Comparison of ENCODE assay signal across 8 cellular contexts in the genomic region with DNA sequence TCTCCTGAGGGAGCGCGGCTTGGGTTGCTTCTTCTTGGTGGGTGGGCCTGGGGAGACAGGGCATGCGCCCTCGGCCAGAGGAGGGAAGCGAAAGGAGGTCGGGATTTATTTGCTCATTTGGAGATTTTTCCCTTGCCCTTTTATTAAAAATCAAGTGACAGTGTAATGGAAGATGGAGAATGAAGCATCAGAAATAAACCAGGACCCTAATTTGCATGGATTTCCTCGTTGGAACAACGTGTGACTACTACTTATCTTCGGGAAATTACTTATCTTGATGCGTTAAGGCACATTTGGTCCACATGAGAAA. TPM values are rescaled to one million over a fixed set of nuclear protein-coding genes. Genes with fewer than 3 reads are reported as not detected.
DNase-seq lines count a peak whose midpoint lies in the region; ATAC-seq and TF ChIP-seq lines count a peak whose summit lies in the region.

No MANE protein-coding gene starts in this region.

- no peak for ATAC-seq in activated CD8-positive, alpha-beta T cell treated with anti-CD3 and anti-CD28 coated beads for 36 hours
- peak; percentile 19 for ATAC-seq in left ventricle myocardium superior
- ATAC-seq in sciatic nerve: peak; percentile 55
- ATAC-seq in HG02870 (IDR thresholded peaks at IDR 0.05; ENCODE audit: unreplicated experiment): no peak

- DNase-seq in activated CD4-positive, alpha-beta T cell treated with anti-CD3 and anti-CD28 coated beads, Interleukin-2, amount 10 ng/mL, durations not matched to agents 24 days and 14 days: no peak
- no peak for DNase-seq in activated CD4-positive, alpha-beta T cell treated with anti-CD3 and anti-CD28 coated beads, Interleukin-2, amount 50 U/mL, for 4 hours
- no peak for DNase-seq in activated CD8-positive, alpha-beta T cell treated with anti-CD3 and anti-CD28 coated beads for 36 hours
- peak; percentile 49 for DNase-seq in left ventricle myocardium superior
- DNase-seq in sciatic nerve (ENCODE audit: low spot score): no peak
- DNase-seq in GOT3 (lab: John Stamatoyannopoulos, UW): no peak
- no peak for DNase-seq in ureter (ENCODE audit: low spot score)

- TF ChIP-seq CTCF in activated CD8-positive, alpha-beta T cell treated with anti-CD3 and anti-CD28 coated beads for 36 hours (IDR thresholded peaks at IDR 0.05): no peak

- intact Hi-C loops in activated CD4-positive, alpha-beta T cell treated with anti-CD3 and anti-CD28 coated beads, Interleukin-2, amount 10 ng/mL, durations not matched to agents 24 days and 14 days (cut with micrococcal nuclease): loop anchor here (2.0 to 5.0 kb wide), 7 partner anchors 15 to 1430 kb away; partner anchors contain the start of genes EXOC1, NOA1 and POLR2B
- intact Hi-C loops in activated CD8-positive, alpha-beta T cell treated with anti-CD3 and anti-CD28 coated beads for 36 hours (cut with micrococcal nuclease): loop anchor here (10.0 kb wide), 1 partner anchor 113 kb away; no protein-coding TSS in a partner anchor
- intact Hi-C loops in left ventricle myocardium superior (cut with micrococcal nuclease): no loop called here
- intact Hi-C loops in sciatic nerve (cut with DNase I): no loop called here

- POLR2A ChIA-PET in activated CD8-positive, alpha-beta T cell treated with anti-CD3 and anti-CD28 coated beads for 36 hours (lab: Charles Lee): no interaction called here

- H3K36me3 Mint-ChIP-seq in activated CD4-positive, alpha-beta T cell treated with anti-CD3 and anti-CD28 coated beads, Interleukin-2, amount 10 ng/mL, durations not matched to agents 24 days and 14 days (ENCODE audit: low read depth): no peaks in the 10 kb centered on the region
- H3K36me3 Mint-ChIP-seq in activated CD8-positive, alpha-beta T cell treated with anti-CD3 and anti-CD28 coated beads for 36 hours (ENCODE audit: low read depth): no peaks in the 10 kb centered on the region

- peak overlapping the region; percentile 84 for H3K4me3 Mint-ChIP-seq in activated CD4-positive, alpha-beta T cell treated with anti-CD3 and anti-CD28 coated beads, Interleukin-2, amount 10 ng/mL, durations not matched to agents 24 days and 14 days
- peak overlapping the region; percentile 91 for H3K4me3 Mint-ChIP-seq in activated CD8-positive, alpha-beta T cell treated with anti-CD3 and anti-CD28 coated beads for 36 hours

- peaks cover 33% of the 10 kb centered on the region for H3K27me3 Mint-ChIP-seq in activated CD4-positive, alpha-beta T cell treated with anti-CD3 and anti-CD28 coated beads, Interleukin-2, amount 10 ng/mL, durations not matched to agents 24 days and 14 days
- peaks cover 3% of the 10 kb centered on the region for H3K27me3 Mint-ChIP-seq in activated CD8-positive, alpha-beta T cell treated with anti-CD3 and anti-CD28 coated beads for 36 hours

- peaks cover 25% of the 10 kb centered on the region for H3K4me1 Mint-ChIP-seq in activated CD4-positive, alpha-beta T cell treated with anti-CD3 and anti-CD28 coated beads, Interleukin-2, amount 10 ng/mL, durations not matched to agents 24 days and 14 days
- H3K4me1 Mint-ChIP-seq in activated CD8-positive, alpha-beta T cell treated with anti-CD3 and anti-CD28 coated beads for 36 hours (ENCODE audit: low read depth): peaks cover 49% of the 10 kb centered on the region

- peak overlapping the region; percentile 88 for H3K27ac Mint-ChIP-seq in activated CD4-positive, alpha-beta T cell treated with anti-CD3 and anti-CD28 coated beads, Interleukin-2, amount 10 ng/mL, durations not matched to agents 24 days and 14 days
- peak overlapping the region; percentile 87 for H3K27ac Mint-ChIP-seq in activated CD8-positive, alpha-beta T cell treated with anti-CD3 and anti-CD28 coated beads for 36 hours

- H3K9me3 Mint-ChIP-seq in activated CD4-positive, alpha-beta T cell treated with anti-CD3 and anti-CD28 coated beads, Interleukin-2, amount 10 ng/mL, durations not matched to agents 24 days and 14 days: no peaks in the 10 kb centered on the region
- H3K9me3 Mint-ChIP-seq in activated CD8-positive, alpha-beta T cell treated with anti-CD3 and anti-CD28 coated beads for 36 hours: no peaks in the 10 kb centered on the region

- CTCF ChIA-PET in activated CD8-positive, alpha-beta T cell treated with anti-CD3 and anti-CD28 coated beads for 36 hours (lab: Charles Lee): no interaction called here

RNA-seq across cellular contexts. Expression of gene CLOCK, which starts 0.7 kb away (rescaled TPM):
- total RNA-seq in activated CD4-positive, alpha-beta T cell treated with anti-CD3 and anti-CD28 coated beads, Interleukin-2, amount 10 ng/mL, durations not matched to agents 24 days and 14 days: 9.8 and 10.8 TPM in 2 replicates
- total RNA-seq in activated CD8-positive, alpha-beta T cell treated with anti-CD3 and anti-CD28 coated beads for 36 hours: 1 to 10 TPM; 8.2 to 8.8 TPM
- total RNA-seq in left ventricle myocardium superior (37.4 TPM), sciatic nerve (31.1 TPM), ureter (31.0 TPM)

RNA-seq across cellular contexts. Expression of gene PDCL2, which starts 44.6 kb away (rescaled TPM):
- not detected in 2 replicates for total RNA-seq in activated CD4-positive, alpha-beta T cell treated with anti-CD3 and anti-CD28 coated beads, Interleukin-2, amount 10 ng/mL, durations not matched to agents 24 days and 14 days
- not detected for total RNA-seq in activated CD8-positive, alpha-beta T cell treated with anti-CD3 and anti-CD28 coated beads for 36 hours
- not detected for total RNA-seq in left ventricle myocardium superior
- total RNA-seq in sciatic nerve: not detected
- total RNA-seq in ureter: not detected

Comparison
In these comparisons a context has a peak if more than half of its experiments do, and no peak if none do; other contexts are left out.
1. ATAC-seq: peak in left ventricle myocardium superior (single experiment) and sciatic nerve (single experiment); none in activated CD8-positive, alpha-beta T cell treated with anti-CD3 and anti-CD28 coated beads for 36 hours (single experiment) and HG02870 (single experiment).
2. intact Hi-C loops: an anchor here in activated CD4-positive, alpha-beta T cell treated with anti-CD3 and anti-CD28 coated beads, Interleukin-2, amount 10 ng/mL, durations not matched to agents 24 days and 14 days (2.0 to 5.0 kb wide) and activated CD8-positive, alpha-beta T cell treated with anti-CD3 and anti-CD28 coated beads for 36 hours (10.0 kb wide); none called in left ventricle myocardium superior and sciatic nerve.